Comparison of ENCODE assay signal across 33 cellular contexts in the genomic region with DNA sequence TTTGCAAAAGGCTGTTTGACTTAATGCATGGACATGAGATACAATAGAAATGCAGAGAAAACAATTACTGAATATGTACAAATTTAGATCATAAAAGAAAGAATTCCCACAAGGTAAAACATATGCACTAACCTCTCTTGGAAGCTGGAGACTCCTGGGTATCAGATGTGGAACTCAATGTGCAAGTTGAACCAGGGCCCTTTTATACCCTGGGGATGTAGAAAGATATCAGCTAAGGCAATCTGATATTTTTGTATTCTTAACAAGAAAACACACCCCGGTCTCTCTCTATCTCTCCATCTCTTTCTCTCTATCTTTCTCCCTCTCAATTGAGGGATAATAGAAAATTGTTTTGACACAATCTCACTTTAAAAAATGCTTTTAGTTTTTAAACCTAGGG. TPM values are rescaled to one million over a fixed set of nuclear protein-coding genes. Genes with fewer than 3 reads are reported as not detected.
"Had no signal": no experiment of that assay in that cellular context is flagged by ENCODE, and none has a peak within 500 bp of the region (broad histone marks: within the 10 kb centered on the region; RNA-seq: fewer than 3 reads in every experiment).

A gene (minus strand): TSS at position 176 of the 400 bp plus-strand sequence. CDS start 1,136 bp downstream, outside the sequence.

- H3K4me1 Mint-ChIP-seq: naive B cell; neural progenitor cell; stimulated activated effector memory CD8-positive, alpha-beta T cell treated with anti-CD3 and anti-CD28 coated beads, Interleukin-12 subunit alpha, Interleukin-12 subunit beta, amount 100 ng/mL, for 72 hours had no signal

- H3K79me2 ChIP-seq: hepatocyte had no signal

- H2AFZ ChIP-seq: hepatocyte, neural progenitor cell had no signal

- H3K27me3 ChIP-seq: hepatocyte, neural progenitor cell, neutrophil, right lobe of liver, suprapubic skin, tibial artery, upper lobe of right lung had no signal

- ATAC-seq: left lobe of liver; natural killer cell treated with Interleukin-12 subunit alpha and Interleukin-12 subunit beta and Interleukin-15 and Interleukin-18, amount 100 ng/mL, for 72 hours; right lobe of liver; stimulated activated effector memory CD8-positive, alpha-beta T cell treated with anti-CD3 and anti-CD28 coated beads, Interleukin-12 subunit alpha, Interleukin-12 subunit beta, amount 100 ng/mL, for 72 hours; upper lobe of right lung had no signal

- H3K9ac ChIP-seq: neural progenitor cell had no signal

- H3K4me2 ChIP-seq: hepatocyte, neural progenitor cell had no signal

- H3K4me3 Mint-ChIP-seq: mesothelial cell of epicardium; naive B cell; natural killer cell treated with Interleukin-12 subunit alpha and Interleukin-12 subunit beta and Interleukin-15 and Interleukin-18, amount 100 ng/mL, for 72 hours; neural progenitor cell; stimulated activated effector memory CD8-positive, alpha-beta T cell treated with anti-CD3 and anti-CD28 coated beads, Interleukin-12 subunit alpha, Interleukin-12 subunit beta, amount 100 ng/mL, for 72 hours; stimulated activated naive CD8-positive, alpha-beta T cell treated with anti-CD3 and anti-CD28 coated beads, Interleukin-15, Interleukin-2, amounts not matched to agents 100 ng/mL and 50 ng/mL, for 24 hours had no signal

- H3K27ac ChIP-seq: hepatocyte, neural progenitor cell, neutrophil, prostate gland, right lobe of liver, skin epidermis, suprapubic skin, thoracic aorta, tibial artery, upper lobe of right lung had no signal

- H3K9me3 ChIP-seq: neutrophil, prostate gland, right lobe of liver, suprapubic skin, thoracic aorta, tibial artery, upper lobe of right lung had no signal

- H3K27ac Mint-ChIP-seq: mesothelial cell of epicardium; natural killer cell treated with Interleukin-12 subunit alpha and Interleukin-12 subunit beta and Interleukin-15 and Interleukin-18, amount 100 ng/mL, for 72 hours; stimulated activated effector memory CD8-positive, alpha-beta T cell treated with anti-CD3 and anti-CD28 coated beads, Interleukin-12 subunit alpha, Interleukin-12 subunit beta, amount 100 ng/mL, for 72 hours; stimulated activated naive CD8-positive, alpha-beta T cell treated with anti-CD3 and anti-CD28 coated beads, Interleukin-15, Interleukin-2, amounts not matched to agents 100 ng/mL and 50 ng/mL, for 24 hours had no signal

- H3K36me3 ChIP-seq: neural progenitor cell, neutrophil, prostate gland, right lobe of liver, suprapubic skin, thoracic aorta, upper lobe of right lung had no signal

- H3K36me3 Mint-ChIP-seq: naive B cell; natural killer cell treated with Interleukin-12 subunit alpha and Interleukin-12 subunit beta and Interleukin-15 and Interleukin-18, amount 100 ng/mL, for 72 hours had no signal

- H3K9me3 Mint-ChIP-seq: mesothelial cell of epicardium; naive B cell; natural killer cell treated with Interleukin-12 subunit alpha and Interleukin-12 subunit beta and Interleukin-15 and Interleukin-18, amount 100 ng/mL, for 72 hours; neural progenitor cell; stimulated activated effector memory CD8-positive, alpha-beta T cell treated with anti-CD3 and anti-CD28 coated beads, Interleukin-12 subunit alpha, Interleukin-12 subunit beta, amount 100 ng/mL, for 72 hours; stimulated activated naive CD8-positive, alpha-beta T cell treated with anti-CD3 and anti-CD28 coated beads, Interleukin-15, Interleukin-2, amounts not matched to agents 100 ng/mL and 50 ng/mL, for 24 hours had no signal

- H3K27me3 Mint-ChIP-seq: naive B cell; natural killer cell treated with Interleukin-12 subunit alpha and Interleukin-12 subunit beta and Interleukin-15 and Interleukin-18, amount 100 ng/mL, for 72 hours; stimulated activated naive CD8-positive, alpha-beta T cell treated with anti-CD3 and anti-CD28 coated beads, Interleukin-15, Interleukin-2, amounts not matched to agents 100 ng/mL and 50 ng/mL, for 24 hours had no signal

- DNase-seq: head of caudate nucleus; islet precursor cell; mesendoderm; naive B cell; occipital lobe; posterior cingulate gyrus; right lobe of liver; stimulated activated CD4-positive, alpha-beta T cell treated with anti-CD3 and anti-CD28 coated beads, Interleukin-12 subunit alpha, Interleukin-12 subunit beta, amount 100 ng/mL, for 4 hours; stimulated activated CD4-positive, alpha-beta T cell treated with anti-CD3 and anti-CD28 coated beads, Interleukin-15, amount 100 ng/mL, for 24 hours; stimulated activated CD4-positive, alpha-beta T cell treated with anti-CD3 and anti-CD28 coated beads, Interleukin-2, amount 100 ng/mL, for 24 hours; stimulated activated CD4-positive, alpha-beta T cell treated with anti-CD3 and anti-CD28 coated beads, Interleukin-4, amount 100 ng/mL, for 1 hour; stimulated activated naive CD4-positive, alpha-beta T cell; tibial artery; trophoblast cell; upper lobe of right lung had no signal

- H3K4me3 ChIP-seq: hepatocyte, lung, neural progenitor cell, prostate gland, right lobe of liver, skin epidermis, suprapubic skin, thoracic aorta, tibial artery, upper lobe of right lung had no signal

- H3K4me1 ChIP-seq: neural progenitor cell, prostate gland, right lobe of liver, suprapubic skin, tibial artery, upper lobe of right lung had no signal

- FAIRE-seq: urothelium cell line had no signal

RNA-seq across cellular contexts. Expression of the gene that starts here (rescaled TPM):
- total RNA-seq: left lobe of liver; lower leg skin; mesothelial cell of epicardium; mononuclear cell; natural killer cell treated with Interleukin-12 subunit alpha and Interleukin-12 subunit beta and Interleukin-15 and Interleukin-18, amount 100 ng/mL, for 72 hours; occipital lobe; osteocyte; prostate gland; right lobe of liver; subcutaneous adipose tissue; suprapubic skin; thoracic aorta; upper lobe of right lung had no signal
